Comparison of ENCODE assay signal across 8 cellular contexts in genomic region chr9:22244141-22245011, GRCh38.
DNase-seq lines count a peak whose midpoint lies in the region; TF ChIP-seq lines count a peak whose summit lies in the region.

No MANE protein-coding gene starts in this region.

- no peak overlapping the region for H3K4me3 Mint-ChIP-seq in T-helper 2 cell treated with Interferon-gamma antibody and Interleukin-4, amounts not matched to agents 5 μg/mL and 100 μg/mL, for 36 hours

- peaks cover 49% of the 10 kb centered on the region for H3K27me3 Mint-ChIP-seq in T-helper 2 cell treated with Interferon-gamma antibody and Interleukin-4, amounts not matched to agents 5 μg/mL and 100 μg/mL, for 36 hours (ENCODE audit: low read depth)

- intact Hi-C loops in posterior vena cava (cut with DNase I) = no loop called here

- H3K36me3 Mint-ChIP-seq in T-helper 2 cell treated with Interferon-gamma antibody and Interleukin-4, amounts not matched to agents 5 μg/mL and 100 μg/mL, for 36 hours (ENCODE audit: low read depth) = no peaks in the 10 kb centered on the region

- peaks cover 22% of the 10 kb centered on the region for H3K4me1 Mint-ChIP-seq in T-helper 2 cell treated with Interferon-gamma antibody and Interleukin-4, amounts not matched to agents 5 μg/mL and 100 μg/mL, for 36 hours (ENCODE audit: low read depth)

- no peaks in the 10 kb centered on the region for H3K9me3 Mint-ChIP-seq in T-helper 2 cell treated with Interferon-gamma antibody and Interleukin-4, amounts not matched to agents 5 μg/mL and 100 μg/mL, for 36 hours

- H3K27ac Mint-ChIP-seq in T-helper 2 cell treated with Interferon-gamma antibody and Interleukin-4, amounts not matched to agents 5 μg/mL and 100 μg/mL, for 36 hours = no peak overlapping the region

- DNase-seq in DMS79 (lab: John Stamatoyannopoulos, UW) (peak; percentile 3), GM20000 (ENCODE audit: low spot score) (peak; percentile 20), NAMALWA (ENCODE audit: low spot score) (peak; percentile 83), SW480 (ENCODE audit: low spot score) (peak; percentile 67), fibroblast of peridontal ligament (ENCODE audit: extremely low read depth) (peak; percentile 72), renal cortical epithelial cell (ENCODE audit: low read depth) (peak; percentile 75), posterior vena cava (ENCODE audit: low spot score) (no peak)
- no peak for DNase-seq in T-helper 2 cell treated with Interferon-gamma antibody and Interleukin-4, amounts not matched to agents 5 μg/mL and 100 μg/mL, for 36 hours (ENCODE audit: low spot score)

- TF ChIP-seq CTCF in GM20000 (IDR thresholded peaks at IDR 0.05; ENCODE audit: extremely low read depth, missing control alignments) = peak; percentile 55

Comparison
In these comparisons a context has a peak if more than half of its experiments do, and no peak if none do; other contexts are left out.
1. DNase-seq: peak in DMS79 (single experiment), GM20000 (single experiment), NAMALWA (single experiment), SW480 (single experiment), fibroblast of peridontal ligament (single experiment) and renal cortical epithelial cell (single experiment); none in posterior vena cava (single experiment) and T-helper 2 cell treated with Interferon-gamma antibody and Interleukin-4, amounts not matched to agents 5 μg/mL and 100 μg/mL, for 36 hours (single experiment).